In genomic region chr21:45737485-45738166, GRCh38 we compare ENCODE assay signal across 34 cellular contexts.
"Had no signal": no experiment of that assay in that cellular context is flagged by ENCODE, and none has a peak within 500 bp of the region (broad histone marks: within the 10 kb centered on the region; RNA-seq: fewer than 3 reads in every experiment).

No MANE protein-coding gene starts in this region.

- DNase-seq: activated CD4-positive, alpha-beta T cell treated with anti-CD3 and anti-CD28 coated beads, Interleukin-2, amount 10 ng/mL, durations not matched to agents 24 days and 14 days; activated CD4-positive, alpha-beta T cell treated with anti-CD3 and anti-CD28 coated beads, Interleukin-2, amount 50 U/mL, for 4 hours; activated CD8-positive, alpha-beta memory T cell treated with anti-CD3 and anti-CD28 coated beads, Interleukin-2, amount 10 ng/mL, durations not matched to agents 7 days and 5 days; activated CD8-positive, alpha-beta memory T cell treated with anti-CD3 and anti-CD28 coated beads, Interleukin-2, amount 50 U/mL, for 48 hours; activated effector memory CD4-positive, alpha-beta T cell treated with Interleukin-2 at 50 U/mL for 16 hours; activated naive CD4-positive, alpha-beta T cell treated with anti-CD3 and anti-CD28 coated beads, Interleukin-2, amount 10 ng/mL, durations not matched to agents 7 days and 5 days; activated naive CD8-positive, alpha-beta T cell treated with anti-CD3 and anti-CD28 coated beads, Interleukin-2, amount 50 U/mL, for 24 hours; activated T-cell treated with anti-CD3 and anti-CD28 coated beads, Interleukin-2, amount 50 U/mL, for 48 hours; anterior cingulate cortex; caudate nucleus; cerebellar nuclear complex; Kasumi-1; KG1; MG63; NCI-H1048; NCI-H1105 treated with DMSO at 0.1 percent for 48 hours; NCI-H1436; NCI-H1694; NCI-H1930; NCI-H2081 treated with DMSO at 0.1 percent for 48 hours; NCI-H510A; NCI-H526; NCI-H748 treated with DMSO at 0.1 percent for 48 hours; NK-92 treated with Interleukin-12 subunit alpha and Interleukin-12 subunit beta, amount 100 ng/mL, for 24 hours; PC-3; Peyer's patch; Right ventricle myocardium superior; SW 1271; T-helper 1 cell; T-helper 2 cell; T-helper 9 cell had no signal

- H3K4me1 ChIP-seq: Peyer's patch had no signal

- H3K36me3 Mint-ChIP-seq: activated CD8-positive, alpha-beta memory T cell treated with anti-CD3 and anti-CD28 coated beads, Interleukin-2, amount 10 ng/mL, durations not matched to agents 7 days and 5 days; brain had no signal

- H3K27ac ChIP-seq: Peyer's patch, RWPE1 had no signal

- H3K4me1 Mint-ChIP-seq: activated CD8-positive, alpha-beta memory T cell treated with anti-CD3 and anti-CD28 coated beads, Interleukin-2, amount 10 ng/mL, durations not matched to agents 7 days and 5 days; activated naive CD4-positive, alpha-beta T cell treated with anti-CD3 and anti-CD28 coated beads, Interleukin-2, amount 10 ng/mL, durations not matched to agents 7 days and 5 days had no signal

- H3K4me3 ChIP-seq: MG63, Peyer's patch had no signal

- H3K9me3 ChIP-seq: MG63, Peyer's patch had no signal

- H3K9me3 Mint-ChIP-seq: activated CD4-positive, alpha-beta T cell treated with anti-CD3 and anti-CD28 coated beads, Interleukin-2, amount 10 ng/mL, durations not matched to agents 24 days and 14 days; activated naive CD4-positive, alpha-beta T cell treated with anti-CD3 and anti-CD28 coated beads, Interleukin-2, amount 10 ng/mL, durations not matched to agents 7 days and 5 days; activated naive CD8-positive, alpha-beta T cell treated with anti-CD3 and anti-CD28 coated beads, Interleukin-2, amount 50 U/mL, for 24 hours had no signal

- H3K4me3 Mint-ChIP-seq: activated CD4-positive, alpha-beta T cell treated with anti-CD3 and anti-CD28 coated beads, Interleukin-2, amount 10 ng/mL, durations not matched to agents 24 days and 14 days; activated CD8-positive, alpha-beta memory T cell treated with anti-CD3 and anti-CD28 coated beads, Interleukin-2, amount 10 ng/mL, durations not matched to agents 7 days and 5 days; activated naive CD4-positive, alpha-beta T cell treated with anti-CD3 and anti-CD28 coated beads, Interleukin-2, amount 10 ng/mL, durations not matched to agents 7 days and 5 days; activated naive CD8-positive, alpha-beta T cell; activated naive CD8-positive, alpha-beta T cell treated with anti-CD3 and anti-CD28 coated beads, Interleukin-2, amount 50 U/mL, for 24 hours; brain had no signal

- H3K36me3 ChIP-seq: MG63, Peyer's patch had no signal

- ATAC-seq: activated CD8-positive, alpha-beta memory T cell treated with anti-CD3 and anti-CD28 coated beads, Interleukin-2, amount 10 ng/mL, durations not matched to agents 7 days and 5 days; activated naive CD8-positive, alpha-beta T cell treated with anti-CD3 and anti-CD28 coated beads, Interleukin-2, amount 50 U/mL, for 24 hours; PC-3 had no signal

- H3K27me3 Mint-ChIP-seq: activated CD4-positive, alpha-beta T cell treated with anti-CD3 and anti-CD28 coated beads, Interleukin-2, amount 10 ng/mL, durations not matched to agents 24 days and 14 days; activated naive CD8-positive, alpha-beta T cell treated with anti-CD3 and anti-CD28 coated beads, Interleukin-2, amount 50 U/mL, for 24 hours; brain had no signal

- H3K27ac Mint-ChIP-seq: activated CD4-positive, alpha-beta T cell treated with anti-CD3 and anti-CD28 coated beads, Interleukin-2, amount 10 ng/mL, durations not matched to agents 24 days and 14 days; activated CD8-positive, alpha-beta memory T cell treated with anti-CD3 and anti-CD28 coated beads, Interleukin-2, amount 10 ng/mL, durations not matched to agents 7 days and 5 days; activated naive CD4-positive, alpha-beta T cell treated with anti-CD3 and anti-CD28 coated beads, Interleukin-2, amount 10 ng/mL, durations not matched to agents 7 days and 5 days; activated naive CD8-positive, alpha-beta T cell treated with anti-CD3 and anti-CD28 coated beads, Interleukin-2, amount 50 U/mL, for 24 hours had no signal

- H3K27me3 ChIP-seq: MG63, Peyer's patch had no signal
